Comparison of ENCODE assay signal across 23 cellular contexts in genomic region chr1:67306547-67306946, GRCh38. TPM values are rescaled to one million over a fixed set of nuclear protein-coding genes. Genes with fewer than 3 reads are reported as not detected.
DNase-seq lines count a peak whose midpoint lies in the region; ATAC-seq and TF ChIP-seq lines count a peak whose summit lies in the region.
"Had no signal": no experiment of that assay in that cellular context is flagged by ENCODE, and none has a peak within 500 bp of the region (broad histone marks: within the 10 kb centered on the region; RNA-seq: fewer than 3 reads in every experiment).

No MANE protein-coding gene starts in this region.

- DNase-seq in activated CD4-positive, alpha-beta T cell treated with anti-CD3 and anti-CD28 coated beads for 36 hours, result no peak
- no peak for DNase-seq in activated CD4-positive, alpha-beta T cell treated with anti-CD3 and anti-CD28 coated beads, Interleukin-2, amount 50 U/mL, for 1 hour
- DNase-seq in CD4-positive, alpha-beta T cell, result no peak
- DNase-seq in activated T-helper 1 cell treated with anti-CD3 and anti-CD28 coated beads, Interleukin-12 subunit alpha, Interleukin-12 subunit beta, Interleukin-2, Interleukin-4 antibody, amounts not matched to agents 30 ng/mL and 10 ng/mL and 1 ng/mL, durations not matched to agents 14 hours and 24 hours and 36 hours (ENCODE audit: low spot score), result no peak
- no peak for DNase-seq in natural killer cell treated with Interleukin-12 subunit alpha and Interleukin-12 subunit beta and Interleukin-15 and Interleukin-18, amount 100 ng/mL, for 72 hours (ENCODE audit: low spot score)
- DNase-seq in posterior cingulate gyrus (no peak), NCI-H524 (lab: John Stamatoyannopoulos, UW) (no peak), NCI-H510A (lab: John Stamatoyannopoulos, UW) (no peak)
- DNase-seq: brain microvascular endothelial cell, esophagus squamous epithelium, kidney glomerular epithelial cell, NCI-H1048, NCI-H2029 treated with DMSO at 0.1 percent for 48 hours, T-helper 17 cell, upper lobe of right lung had no signal

- H3K9me3 ChIP-seq in CD4-positive, alpha-beta T cell (ENCODE audit: control insufficient read depth, low read length), result no peaks in the 10 kb centered on the region
- H3K9me3 ChIP-seq: esophagus squamous epithelium, gastroesophageal sphincter, HAP-1, prostate gland, SJSA1, upper lobe of right lung had no signal

- H3K36me3 Mint-ChIP-seq in activated CD4-positive, alpha-beta T cell treated with anti-CD3 and anti-CD28 coated beads for 36 hours (ENCODE audit: low read depth), result peaks cover 31% of the 10 kb centered on the region
- H3K36me3 Mint-ChIP-seq in CD4-positive, alpha-beta T cell (ENCODE audit: low read depth), result no peaks in the 10 kb centered on the region
- H3K36me3 Mint-ChIP-seq in activated T-helper 1 cell treated with anti-CD3 and anti-CD28 coated beads, Interleukin-12 subunit alpha, Interleukin-12 subunit beta, Interleukin-2, Interleukin-4 antibody, amounts not matched to agents 30 ng/mL and 10 ng/mL and 1 ng/mL, durations not matched to agents 14 hours and 24 hours and 36 hours (ENCODE audit: low read depth), result peaks cover 35% of the 10 kb centered on the region
- peaks cover 21% of the 10 kb centered on the region for H3K36me3 Mint-ChIP-seq in natural killer cell treated with Interleukin-12 subunit alpha and Interleukin-12 subunit beta and Interleukin-15 and Interleukin-18, amount 100 ng/mL, for 72 hours
- H3K36me3 Mint-ChIP-seq: memory B cell had no signal

- POLR2A ChIA-PET in activated CD4-positive, alpha-beta T cell treated with anti-CD3 and anti-CD28 coated beads for 36 hours (lab: Charles Lee), result interaction anchor here (0.5 to 1.4 kb wide), 3 partner anchors 19 to 32 kb away, joined by 6 to 7 read pairs (median 6); no protein-coding TSS in a partner anchor
- POLR2A ChIA-PET in CD4-positive, alpha-beta T cell (lab: Charles Lee), result no interaction called here

- peak overlapping the region; percentile 83 for H3K4me3 Mint-ChIP-seq in activated CD4-positive, alpha-beta T cell treated with anti-CD3 and anti-CD28 coated beads for 36 hours
- H3K4me3 Mint-ChIP-seq in CD4-positive, alpha-beta T cell, result peak overlapping the region; percentile 30
- peak overlapping the region; percentile 93 for H3K4me3 Mint-ChIP-seq in activated T-helper 1 cell treated with anti-CD3 and anti-CD28 coated beads, Interleukin-12 subunit alpha, Interleukin-12 subunit beta, Interleukin-2, Interleukin-4 antibody, amounts not matched to agents 30 ng/mL and 10 ng/mL and 1 ng/mL, durations not matched to agents 14 hours and 24 hours and 36 hours
- H3K4me3 Mint-ChIP-seq in natural killer cell treated with Interleukin-12 subunit alpha and Interleukin-12 subunit beta and Interleukin-15 and Interleukin-18, amount 100 ng/mL, for 72 hours, result peak overlapping the region; percentile 97

- peak overlapping the region; percentile 51 for H3K27ac Mint-ChIP-seq in activated CD4-positive, alpha-beta T cell treated with anti-CD3 and anti-CD28 coated beads for 36 hours
- H3K27ac Mint-ChIP-seq in CD4-positive, alpha-beta T cell, result no peak overlapping the region
- peak overlapping the region; percentile 98 for H3K27ac Mint-ChIP-seq in activated T-helper 1 cell treated with anti-CD3 and anti-CD28 coated beads, Interleukin-12 subunit alpha, Interleukin-12 subunit beta, Interleukin-2, Interleukin-4 antibody, amounts not matched to agents 30 ng/mL and 10 ng/mL and 1 ng/mL, durations not matched to agents 14 hours and 24 hours and 36 hours
- H3K27ac Mint-ChIP-seq in natural killer cell treated with Interleukin-12 subunit alpha and Interleukin-12 subunit beta and Interleukin-15 and Interleukin-18, amount 100 ng/mL, for 72 hours, result no peak overlapping the region
- H3K27ac Mint-ChIP-seq: B cell, memory B cell had no signal

- H3K4me1 Mint-ChIP-seq in activated CD4-positive, alpha-beta T cell treated with anti-CD3 and anti-CD28 coated beads for 36 hours, result peaks cover 42% of the 10 kb centered on the region
- H3K4me1 Mint-ChIP-seq in CD4-positive, alpha-beta T cell (ENCODE audit: low read depth), result peaks cover 15% of the 10 kb centered on the region
- peaks cover 55% of the 10 kb centered on the region for H3K4me1 Mint-ChIP-seq in activated T-helper 1 cell treated with anti-CD3 and anti-CD28 coated beads, Interleukin-12 subunit alpha, Interleukin-12 subunit beta, Interleukin-2, Interleukin-4 antibody, amounts not matched to agents 30 ng/mL and 10 ng/mL and 1 ng/mL, durations not matched to agents 14 hours and 24 hours and 36 hours (ENCODE audit: low read depth)
- H3K4me1 Mint-ChIP-seq in natural killer cell treated with Interleukin-12 subunit alpha and Interleukin-12 subunit beta and Interleukin-15 and Interleukin-18, amount 100 ng/mL, for 72 hours (ENCODE audit: low read depth in 2 of 2), result peaks cover 36 to 58% of the 10 kb centered on the region in 2 donors

- no peaks in the 10 kb centered on the region for H3K27me3 Mint-ChIP-seq in activated CD4-positive, alpha-beta T cell treated with anti-CD3 and anti-CD28 coated beads for 36 hours
- peaks cover 37% of the 10 kb centered on the region for H3K27me3 Mint-ChIP-seq in CD4-positive, alpha-beta T cell
- no peaks in the 10 kb centered on the region for H3K27me3 Mint-ChIP-seq in activated T-helper 1 cell treated with anti-CD3 and anti-CD28 coated beads, Interleukin-12 subunit alpha, Interleukin-12 subunit beta, Interleukin-2, Interleukin-4 antibody, amounts not matched to agents 30 ng/mL and 10 ng/mL and 1 ng/mL, durations not matched to agents 14 hours and 24 hours and 36 hours (ENCODE audit: insufficient read depth)
- no peaks in the 10 kb centered on the region for H3K27me3 Mint-ChIP-seq in natural killer cell treated with Interleukin-12 subunit alpha and Interleukin-12 subunit beta and Interleukin-15 and Interleukin-18, amount 100 ng/mL, for 72 hours

- TF ChIP-seq CTCF in CD4-positive, alpha-beta T cell (IDR thresholded peaks at IDR 0.05), result no peak

- CTCF ChIA-PET in activated CD4-positive, alpha-beta T cell treated with anti-CD3 and anti-CD28 coated beads for 36 hours (lab: Charles Lee), result interaction anchor here (0.6 to 1.5 kb wide), 2 partner anchors 33 to 93 kb away, joined by 4 to 7 read pairs; no protein-coding TSS in a partner anchor
- CTCF ChIA-PET in CD4-positive, alpha-beta T cell (lab: Charles Lee), result no interaction called here

- intact Hi-C loops in activated CD4-positive, alpha-beta T cell treated with anti-CD3 and anti-CD28 coated beads for 36 hours (cut with DNase I, micrococcal nuclease), result loop anchor here in 1 of 2 experiments (10.0 kb wide), 1 partner anchor 378 kb away; the partner anchor contains the start of gene GADD45A
- intact Hi-C loops in CD4-positive, alpha-beta T cell (cut with DNase I, micrococcal nuclease), result no loop called here
- intact Hi-C loops in activated T-helper 1 cell treated with anti-CD3 and anti-CD28 coated beads, Interleukin-12 subunit alpha, Interleukin-12 subunit beta, Interleukin-2, Interleukin-4 antibody, amounts not matched to agents 30 ng/mL and 10 ng/mL and 1 ng/mL, durations not matched to agents 14 hours and 24 hours and 36 hours (cut with micrococcal nuclease), result no loop called here
- intact Hi-C loops in posterior cingulate gyrus (cut with DNase I), result no loop called here

- H3K9me3 Mint-ChIP-seq in activated CD4-positive, alpha-beta T cell treated with anti-CD3 and anti-CD28 coated beads for 36 hours (ENCODE audit: low read depth), result no peaks in the 10 kb centered on the region
- no peaks in the 10 kb centered on the region for H3K9me3 Mint-ChIP-seq in CD4-positive, alpha-beta T cell
- no peaks in the 10 kb centered on the region for H3K9me3 Mint-ChIP-seq in activated T-helper 1 cell treated with anti-CD3 and anti-CD28 coated beads, Interleukin-12 subunit alpha, Interleukin-12 subunit beta, Interleukin-2, Interleukin-4 antibody, amounts not matched to agents 30 ng/mL and 10 ng/mL and 1 ng/mL, durations not matched to agents 14 hours and 24 hours and 36 hours
- H3K9me3 Mint-ChIP-seq in natural killer cell treated with Interleukin-12 subunit alpha and Interleukin-12 subunit beta and Interleukin-15 and Interleukin-18, amount 100 ng/mL, for 72 hours, result no peaks in the 10 kb centered on the region
- H3K9me3 Mint-ChIP-seq: memory B cell had no signal

- peaks cover 5% of the 10 kb centered on the region for H3K27me3 ChIP-seq in CD4-positive, alpha-beta T cell (ENCODE audit: control insufficient read depth, insufficient read depth, low read length)

- no peak overlapping the region for H3K27ac ChIP-seq in CD4-positive, alpha-beta T cell (ENCODE audit: low read depth, low read length)
- H3K27ac ChIP-seq: brain microvascular endothelial cell, gastroesophageal sphincter, KMS-11, prostate gland, SJSA1, upper lobe of right lung, WERI-Rb-1 had no signal

- no peak for ATAC-seq in activated CD4-positive, alpha-beta T cell treated with anti-CD3 and anti-CD28 coated beads for 36 hours
- ATAC-seq in CD4-positive, alpha-beta T cell (ENCODE audit: poor library complexity), result no peak
- ATAC-seq in natural killer cell treated with Interleukin-12 subunit alpha and Interleukin-12 subunit beta and Interleukin-15 and Interleukin-18, amount 100 ng/mL, for 72 hours, result no peak
- ATAC-seq: gastroesophageal sphincter had no signal

RNA-seq across cellular contexts. Expression of gene IL12RB2, which starts 1.1 kb away (rescaled TPM):
- 10 to 100 TPM; 77.9 to 99.2 TPM for total RNA-seq in activated CD4-positive, alpha-beta T cell treated with anti-CD3 and anti-CD28 coated beads for 36 hours
- total RNA-seq in CD4-positive, alpha-beta T cell, result 1 to 10 TPM in 1 of 2 experiments, under 1 TPM in 1; 0.98 to 1.2 TPM
- 218 and 221 TPM in 2 replicates for total RNA-seq in activated T-helper 1 cell treated with anti-CD3 and anti-CD28 coated beads, Interleukin-12 subunit alpha, Interleukin-12 subunit beta, Interleukin-2, Interleukin-4 antibody, amounts not matched to agents 30 ng/mL and 10 ng/mL and 1 ng/mL, durations not matched to agents 14 hours and 24 hours and 36 hours
- 100 to 1,000 TPM; 265 to 317 TPM for total RNA-seq in natural killer cell treated with Interleukin-12 subunit alpha and Interleukin-12 subunit beta and Interleukin-15 and Interleukin-18, amount 100 ng/mL, for 72 hours
- total RNA-seq: SJSA1 had no signal

Comparison
In these comparisons a context has a peak if more than half of its experiments do, and no peak if none do; other contexts are left out.
1. H3K27ac Mint-ChIP-seq: peak in activated CD4-positive, alpha-beta T cell treated with anti-CD3 and anti-CD28 coated beads for 36 hours (single experiment) and activated T-helper 1 cell treated with anti-CD3 and anti-CD28 coated beads, Interleukin-12 subunit alpha, Interleukin-12 subunit beta, Interleukin-2, Interleukin-4 antibody, amounts not matched to agents 30 ng/mL and 10 ng/mL and 1 ng/mL, durations not matched to agents 14 hours and 24 hours and 36 hours (single experiment); none in CD4-positive, alpha-beta T cell (single experiment) and natural killer cell treated with Interleukin-12 subunit alpha and Interleukin-12 subunit beta and Interleukin-15 and Interleukin-18, amount 100 ng/mL, for 72 hours (0 of 2).
2. H3K4me3 Mint-ChIP-seq: peak in every context shown above with its lines; median percentile 97 in natural killer cell treated with Interleukin-12 subunit alpha and Interleukin-12 subunit beta and Interleukin-15 and Interleukin-18, amount 100 ng/mL, for 72 hours; 93 in activated T-helper 1 cell treated with anti-CD3 and anti-CD28 coated beads, Interleukin-12 subunit alpha, Interleukin-12 subunit beta, Interleukin-2, Interleukin-4 antibody, amounts not matched to agents 30 ng/mL and 10 ng/mL and 1 ng/mL, durations not matched to agents 14 hours and 24 hours and 36 hours; 83 in activated CD4-positive, alpha-beta T cell treated with anti-CD3 and anti-CD28 coated beads for 36 hours; 30 in CD4-positive, alpha-beta T cell.
3. RNA of gene IL12RB2, which starts 1.1 kb away (total RNA-seq): 265 to 317 TPM in natural killer cell treated with Interleukin-12 subunit alpha and Interleukin-12 subunit beta and Interleukin-15 and Interleukin-18, amount 100 ng/mL, for 72 hours, 218 to 221 TPM in activated T-helper 1 cell treated with anti-CD3 and anti-CD28 coated beads, Interleukin-12 subunit alpha, Interleukin-12 subunit beta, Interleukin-2, Interleukin-4 antibody, amounts not matched to agents 30 ng/mL and 10 ng/mL and 1 ng/mL, durations not matched to agents 14 hours and 24 hours and 36 hours and 77.9 to 99.2 TPM in activated CD4-positive, alpha-beta T cell treated with anti-CD3 and anti-CD28 coated beads for 36 hours; 0.98 to 1.2 TPM in CD4-positive, alpha-beta T cell; every median in the first group is over 10 times any median in the second.